In the genomic region with DNA sequence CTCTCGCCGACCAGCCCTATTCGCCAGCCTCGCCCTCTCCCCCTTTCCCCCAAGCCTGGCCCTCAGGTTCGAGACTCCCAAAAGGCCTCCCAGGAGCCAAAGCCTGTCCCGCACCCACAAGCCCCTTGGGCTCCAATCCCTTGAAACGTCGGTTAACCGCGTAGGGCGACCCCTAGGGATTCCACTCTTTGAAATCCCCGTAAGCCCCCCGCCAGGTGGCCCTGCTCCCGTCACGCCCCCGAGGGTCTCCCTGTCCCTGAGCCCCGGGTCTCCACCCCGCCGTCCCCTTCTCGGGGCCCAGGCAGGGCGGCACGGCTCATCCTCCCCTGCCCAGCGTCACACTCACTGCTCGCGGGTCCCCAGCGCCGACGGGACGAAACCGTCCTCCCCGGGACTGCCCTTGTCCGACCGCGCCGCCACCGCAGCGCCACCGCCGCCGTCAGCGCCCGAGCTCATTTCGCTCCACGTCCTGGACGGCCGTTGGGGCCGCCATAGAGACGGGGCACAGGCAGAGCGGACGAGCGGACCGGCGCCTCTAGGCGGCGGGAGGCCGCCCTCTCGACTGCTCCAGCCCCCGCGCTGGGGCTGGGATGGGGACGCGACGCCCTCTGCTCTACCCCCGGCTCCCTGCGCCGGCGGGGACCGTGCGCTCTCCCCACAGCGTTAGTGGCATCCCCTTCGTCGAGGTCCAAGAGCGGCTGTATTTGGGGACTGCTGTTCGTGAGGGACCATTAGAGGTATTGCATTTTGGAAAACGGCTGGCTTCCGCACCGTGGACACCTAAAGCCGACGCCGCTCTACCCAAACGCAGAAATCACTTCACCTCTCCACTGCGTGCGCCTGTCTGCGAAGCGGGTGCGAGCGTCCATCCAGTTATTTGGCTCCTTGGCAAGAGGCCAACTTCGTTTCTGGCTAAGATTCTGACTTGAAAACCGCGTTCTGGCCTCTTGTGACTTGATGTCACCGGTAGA, we compare ENCODE assay signal across 8 cellular contexts. TPM values are rescaled to one million over a fixed set of nuclear protein-coding genes. Genes with fewer than 3 reads are reported as not detected.
A peak's percentile ranks its signal among the peaks of the same experiment; 100 is the strongest.
DNase-seq lines count a peak whose midpoint lies in the region; ATAC-seq, FAIRE-seq and TF ChIP-seq lines count a peak whose summit lies in the region.

A gene (minus strand): TSS at position 510 of the 971 bp plus-strand sequence. CDS start 54 bp downstream, at position 456.

- H3K4me1 ChIP-seq in adrenal gland (replicated peaks in 1 of 2), result peaks cover 0 to 13% of the 10 kb centered on the region in 2 donors
- H3K4me1 ChIP-seq in psoas muscle, result peaks cover 6% of the 10 kb centered on the region
- H3K4me1 ChIP-seq in urinary bladder (ENCODE audit: insufficient read depth), result no peaks in the 10 kb centered on the region

- no peaks in the 10 kb centered on the region for H3K27me3 ChIP-seq in adrenal gland
- no peaks in the 10 kb centered on the region for H3K27me3 ChIP-seq in psoas muscle (ENCODE audit: insufficient read depth in 3 of 3, low read length in 2 of 3)

- H3K9me3 ChIP-seq in adrenal gland (replicated peaks in 1 of 3), result no peaks in the 10 kb centered on the region
- no peaks in the 10 kb centered on the region for H3K9me3 ChIP-seq in psoas muscle

- peak; percentile 90 for ATAC-seq in HG02763 (IDR thresholded peaks at IDR 0.05; ENCODE audit: unreplicated experiment)
- peak; percentile 99 for ATAC-seq in left cardiac atrium
- ATAC-seq in psoas muscle, result peak; percentile 98 to 99 (median 98)

- H3K27ac ChIP-seq in adrenal gland (peak within 1 kb of the TSS; percentile 57 to 93 (median 91)), psoas muscle (peak within 1 kb of the TSS; percentile 93), urinary bladder (ENCODE audit: low read depth) (peak within 1 kb of the TSS; percentile 88)

- peak; percentile 95 for TF ChIP-seq POLR2A in GM12892 (IDR thresholded peaks at IDR 0.05; ENCODE audit: low read depth, low read length)
- peak; percentile 58 to 80 for TF ChIP-seq POLR2A in adrenal gland (IDR thresholded peaks at IDR 0.05)

- DNase-seq in GM12892 (ENCODE audit: insufficient read length) (peak; percentile 89), NCI-H128 (lab: John Stamatoyannopoulos, UW; ENCODE audit: unreplicated experiment) (peak; percentile 48), T-helper 1 cell (peak; percentile 63 to 88 (median 70)), adrenal gland (peak; percentile 76 to 84 (median 79)), left cardiac atrium (peak; percentile 88), psoas muscle (peak; percentile 88 to 94)

- H3K36me3 ChIP-seq in adrenal gland (replicated peaks in 1 of 2) (no peaks in the 10 kb centered on the region), psoas muscle (ENCODE audit: insufficient read depth in 1 of 2, low read depth in 1 of 2) (peaks cover 0 to 33% of the 10 kb centered on the region in 2 donors), urinary bladder (ENCODE audit: insufficient read depth) (no peaks in the 10 kb centered on the region)

- FAIRE-seq in GM12892 (lab: Jason Lieb, UNC), result peak; percentile 98

- intact Hi-C loops in adrenal gland (cut with DNase I) (no loop called here), left cardiac atrium (cut with DNase I) (no loop called here), psoas muscle (cut with DNase I) (no loop called here)

- TF ChIP-seq CTCF in adrenal gland (IDR thresholded peaks at IDR 0.05) (peak; percentile 35 to 67 (median 52)), psoas muscle (IDR thresholded peaks at IDR 0.05) (peak; percentile 52)

- 0 to 1% (median 0%) methylated on average over 34 to 90 of the region's 90 CpGs for WGBS in adrenal gland, 4 donors
- 0 to 1% (median 1%) methylated on average over 85 to 90 of the region's 90 CpGs for WGBS in psoas muscle, 3 donors
- whole genome bisulfite sequencing in urinary bladder, result under 1% methylated on average over 90 of the region's 90 CpGs

- H3K4me3 ChIP-seq in adrenal gland, result peak within 1 kb of the TSS; percentile 73 to 90 (median 86)
- peak within 1 kb of the TSS; percentile 99 for H3K4me3 ChIP-seq in psoas muscle
- peak within 1 kb of the TSS; percentile 95 for H3K4me3 ChIP-seq in urinary bladder (ENCODE audit: low read depth, low read length)

RNA-seq across cellular contexts. Expression of the gene that starts here (rescaled TPM):
- 25.0 TPM for polyA plus RNA-seq in GM12892 (2012; ENCODE audit: missing spikeins)
- total RNA-seq in adrenal gland (10 to 100 TPM in 7 of 8 donors, 1 to 10 TPM in 1; 2.7 to 20.1 (median 15.6) TPM), left cardiac atrium (10 to 100 TPM; 11.5 to 12.8 TPM), psoas muscle (10 to 100 TPM in 1 of 4 donors, 1 to 10 TPM in 3; 7.6 to 11.9 (median 9.5) TPM), urinary bladder (65.9 TPM)
- polyA plus RNA-seq in adrenal gland (10 to 100 TPM; 16.5 to 24.5 (median 17.8) TPM), psoas muscle (10 to 100 TPM in 1 of 3 donors, 1 to 10 TPM in 2; 3.3 to 10.6 (median 3.5) TPM), urinary bladder (12.1 TPM)

Comparison
In these comparisons a context has a peak if more than half of its experiments do, and no peak if none do; other contexts are left out.
1. Peak in every context shown above with its lines: DNase-seq, ATAC-seq, H3K4me3 ChIP-seq and H3K27ac ChIP-seq.